Comparison of ENCODE assay signal across 7 cellular contexts in the genomic region with DNA sequence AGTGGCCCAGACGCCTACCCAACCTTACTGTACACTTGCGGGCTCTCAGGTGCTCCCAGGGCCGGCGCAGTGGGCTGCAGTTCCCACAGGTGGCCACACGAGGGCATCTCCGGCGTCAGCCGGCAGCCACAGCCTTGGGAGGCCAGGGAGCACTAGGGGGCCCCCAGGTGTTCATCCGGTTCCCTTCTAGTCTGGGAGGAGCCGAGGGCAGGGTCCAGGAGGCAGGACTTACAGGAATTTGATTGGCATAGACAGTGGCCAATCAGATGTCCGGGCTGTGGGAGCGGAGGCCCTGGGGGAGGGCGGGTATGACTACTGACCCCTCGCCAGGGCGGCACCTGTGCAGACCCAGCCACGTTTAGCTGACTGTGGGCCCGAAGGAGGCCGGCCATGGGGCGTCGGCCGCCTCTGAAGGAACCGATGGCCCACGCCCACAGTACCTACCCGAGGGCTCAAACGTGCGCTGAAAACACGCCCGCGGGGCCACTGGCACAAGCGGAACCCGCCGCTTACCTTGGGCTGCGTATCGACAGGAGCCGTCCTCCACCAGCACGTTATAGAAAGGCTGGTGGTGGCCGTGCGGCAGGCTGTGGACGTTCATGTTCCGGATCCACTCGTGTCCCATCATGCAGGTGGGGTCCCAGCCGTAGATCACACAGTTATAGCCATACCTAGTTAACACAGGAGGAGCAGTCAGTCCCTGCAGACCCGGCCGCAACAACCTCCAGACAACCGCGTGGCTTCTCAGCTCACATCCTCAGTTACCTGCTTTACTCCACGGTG. TPM values are rescaled to one million over a fixed set of nuclear protein-coding genes. Genes with fewer than 3 reads are reported as not detected.
DNase-seq lines count a peak whose midpoint lies in the region; ATAC-seq, FAIRE-seq and TF ChIP-seq lines count a peak whose summit lies in the region.

No MANE protein-coding gene starts in this region.

- peaks cover 22% of the 10 kb centered on the region for H3K4me1 Mint-ChIP-seq in activated CD8-positive, alpha-beta T cell treated with anti-CD3 and anti-CD28 coated beads for 36 hours (ENCODE audit: low read depth)
- H3K4me1 Mint-ChIP-seq in nephron progenitor cell: peaks cover 26% of the 10 kb centered on the region

- H3K27ac ChIP-seq in H1 (ENCODE audit: low read depth, low read length): no peak overlapping the region
- no peak overlapping the region for H3K27ac ChIP-seq in suprapubic skin

- H4K91ac ChIP-seq in H1 (replicated peaks; ENCODE audit: insufficient read length, low read length): peak overlapping the region; percentile 7

- 0 out of 2 replicates have a peak overlapping the region, but pooled peaks have one; percentile 5 for H3K18ac ChIP-seq in H1 (ENCODE audit: extremely low read depth, low read length)

- H3K36me3 Mint-ChIP-seq in activated CD8-positive, alpha-beta T cell treated with anti-CD3 and anti-CD28 coated beads for 36 hours (ENCODE audit: low read depth): peaks cover 70% of the 10 kb centered on the region
- H3K36me3 Mint-ChIP-seq in nephron progenitor cell (ENCODE audit: low read depth): peaks cover 89% of the 10 kb centered on the region

- no peaks in the 10 kb centered on the region; the same call in 1 of the 2 replicates for H3K79me1 ChIP-seq in H1 (ENCODE audit: low read depth, low read length)

- peaks cover 4% of the 10 kb centered on the region; the same call in 1 of the 2 replicates for H3K23me2 ChIP-seq in H1 (ENCODE audit: low read depth, low read length)

- no peaks in the 10 kb centered on the region for H3K79me2 ChIP-seq in H1 (ENCODE audit: control insufficient read depth in 1 of 2, insufficient read depth in 2 of 2, low read length in 2 of 2)

- no peak overlapping the region for H2AFZ ChIP-seq in H1 (ENCODE audit: low read length)

- H3K23ac ChIP-seq in H1 (ENCODE audit: insufficient read length): no peak overlapping the region

- no peak overlapping the region for H2BK120ac ChIP-seq in H1 (replicated peaks; ENCODE audit: low read depth, low read length)

- WGBS in H1 (ENCODE audit: extremely low coverage in 1 of 2, insufficient coverage in 1 of 2, insufficient read length in 1 of 2, insufficient replicate concordance in 2 of 2, low coverage in 1 of 2, low lambda C conversion rate in 2 of 2, missing lambda C conversion rate in 1 of 2), 2 experiments: 57% methylated on average over 44 of the region's 47 CpGs; no CpG with 5 or more reads in 1 of the 2 experiments
- WGBS in suprapubic skin: 85% methylated on average over 19 of the region's 47 CpGs

- no peak overlapping the region for H2BK20ac ChIP-seq in H1 (ENCODE audit: low read length)

- TF ChIP-seq POLR2A in H1 (IDR thresholded peaks at IDR 0.05; ENCODE audit: control extremely low read depth in 1 of 2, low read depth in 2 of 2, low read length in 2 of 2): no peak
- TF ChIP-seq POLR2A in suprapubic skin (IDR thresholded peaks at IDR 0.05): no peak

- peak overlapping the region in 1 of 2 experiments; percentile 10; a peak in 1 of 4 replicates for H3K4me2 ChIP-seq in H1 (ENCODE audit: insufficient read depth in 1 of 2, low read depth in 2 of 2, low read length in 2 of 2)

- TF ChIP-seq EP300 in H1 (IDR thresholded peaks at IDR 0.05; ENCODE audit: borderline replicate concordance in 1 of 2, low read depth in 2 of 2, low read length in 2 of 2) (no peak), suprapubic skin (IDR thresholded peaks at IDR 0.05) (no peak)

- peaks cover 6 to 7% of the 10 kb centered on the region in 2 experiments for H4K20me1 ChIP-seq in H1 (replicated peaks in 1 of 2; ENCODE audit: control insufficient read depth in 1 of 2, insufficient read depth in 2 of 2, low read length in 2 of 2)

- peak; percentile 41 to 59 for TF ChIP-seq RAD21 in H1 (IDR thresholded peaks at IDR 0.05 in 1 of 2, conservative IDR thresholded peaks at IDR 0.05 in 1 of 2; ENCODE audit: low read depth in 2 of 2, low read length in 2 of 2)

- peak; percentile 73 for TF ChIP-seq CTCF in GM13977 (IDR thresholded peaks at IDR 0.05; ENCODE audit: extremely low read depth, insufficient read depth, missing control alignments)
- peak; percentile 94 for TF ChIP-seq CTCF in activated CD8-positive, alpha-beta T cell treated with anti-CD3 and anti-CD28 coated beads for 36 hours (IDR thresholded peaks at IDR 0.05)
- TF ChIP-seq CTCF in H1 (IDR thresholded peaks at IDR 0.05; ENCODE audit: control extremely low read depth in 1 of 3, insufficient read depth in 1 of 3, low read depth in 1 of 3, low read length in 3 of 3): peak; percentile 89 to 98 (median 93)
- TF ChIP-seq CTCF in nephron progenitor cell (IDR thresholded peaks at IDR 0.05): peak; percentile 92
- TF ChIP-seq CTCF in suprapubic skin (IDR thresholded peaks at IDR 0.05): peak; percentile 45 to 86

- CTCF ChIA-PET in activated CD8-positive, alpha-beta T cell treated with anti-CD3 and anti-CD28 coated beads for 36 hours (lab: Charles Lee): interaction anchor here (0.9 kb wide), 1 partner anchor 16 kb away, joined by 4 read pairs; no protein-coding TSS in a partner anchor
- CTCF ChIA-PET in H1 (lab: Charles Lee; ENCODE audit: partially characterized antibody): interaction anchor here (0.5 to 1.7 kb wide), 6 partner anchors 10 to 89 kb away, joined by 3 to 6 read pairs (median 4); no protein-coding TSS in a partner anchor

- H3K9me3 ChIP-seq in H1 (ENCODE audit: insufficient read depth in 2 of 2, low read depth in 1 of 2, low read length in 1 of 2) (no peaks in the 10 kb centered on the region), suprapubic skin (no peaks in the 10 kb centered on the region)

- DNase-seq in GM13977 (ENCODE audit: low spot score) (peak; percentile 82), NCI-H345 treated with DMSO at 0.1 percent for 48 hours (lab: John Stamatoyannopoulos, UW; ENCODE audit: unreplicated experiment) (peak; percentile 66), H1 (ENCODE audit: low read depth in 1 of 2, low spot score in 2 of 2) (peak; percentile 99 to 100), nephron progenitor cell (peak; percentile 82), suprapubic skin (ENCODE audit: low spot score in 2 of 2) (peak in 1 of 2 donors; percentile 80)
- DNase-seq in activated CD8-positive, alpha-beta T cell treated with anti-CD3 and anti-CD28 coated beads for 36 hours: peak; percentile 88

- H3K4me1 ChIP-seq in H1 (replicated peaks in 1 of 4; ENCODE audit: control insufficient read depth in 3 of 4, insufficient read depth in 4 of 4, low read length in 3 of 4) (peaks cover 4% of the 10 kb centered on the region in 4 experiments; a peak in 6 of 7 replicates), suprapubic skin (peaks cover under 1% of the 10 kb centered on the region)

- H2BK5ac ChIP-seq in H1 (ENCODE audit: low read depth, low read length): no peak overlapping the region

- H3K27me3 Mint-ChIP-seq in activated CD8-positive, alpha-beta T cell treated with anti-CD3 and anti-CD28 coated beads for 36 hours: no peaks in the 10 kb centered on the region
- H3K27me3 Mint-ChIP-seq in nephron progenitor cell (ENCODE audit: low read depth, poor library complexity): peaks cover 2% of the 10 kb centered on the region

- H2BK12ac ChIP-seq in H1 (ENCODE audit: low read depth, low read length): no peak overlapping the region

- FAIRE-seq in H1 (lab: Jason Lieb, UNC): peak; percentile 48

- intact Hi-C loops in activated CD8-positive, alpha-beta T cell treated with anti-CD3 and anti-CD28 coated beads for 36 hours (cut with micrococcal nuclease): no loop called here

- H3K27me3 ChIP-seq in H1 (replicated peaks in 1 of 4; ENCODE audit: control insufficient read depth in 3 of 4, extremely low read depth in 1 of 4, insufficient read depth in 3 of 4, low read length in 3 of 4): no peaks in the 10 kb centered on the region
- H3K27me3 ChIP-seq in suprapubic skin: no peaks in the 10 kb centered on the region

- H2AK5ac ChIP-seq in H1 (ENCODE audit: low read depth, low read length): no peak overlapping the region

- peak; percentile 47 for ATAC-seq in HG03039 (IDR thresholded peaks at IDR 0.05; ENCODE audit: unreplicated experiment)
- peak; percentile 95 for ATAC-seq in activated CD8-positive, alpha-beta T cell treated with anti-CD3 and anti-CD28 coated beads for 36 hours

- H3K36me3 ChIP-seq in H1 (ENCODE audit: control insufficient read depth in 2 of 4, insufficient read depth in 4 of 4, low read length in 3 of 4): peaks cover 22 to 55% (median 40%) of the 10 kb centered on the region in 4 experiments
- H3K36me3 ChIP-seq in suprapubic skin: peaks cover 76% of the 10 kb centered on the region

- H3K9me3 Mint-ChIP-seq in activated CD8-positive, alpha-beta T cell treated with anti-CD3 and anti-CD28 coated beads for 36 hours: no peaks in the 10 kb centered on the region
- no peaks in the 10 kb centered on the region for H3K9me3 Mint-ChIP-seq in nephron progenitor cell

- no peak overlapping the region for H3K27ac Mint-ChIP-seq in activated CD8-positive, alpha-beta T cell treated with anti-CD3 and anti-CD28 coated beads for 36 hours
- no peak overlapping the region for H3K27ac Mint-ChIP-seq in nephron progenitor cell

- no peak overlapping the region for H3K56ac ChIP-seq in H1 (replicated peaks; ENCODE audit: insufficient read length, low read depth, low read length)

- POLR2A ChIA-PET in activated CD8-positive, alpha-beta T cell treated with anti-CD3 and anti-CD28 coated beads for 36 hours (lab: Charles Lee): no interaction called here
- POLR2A ChIA-PET in H1 (lab: Charles Lee; ENCODE audit: partially characterized antibody): no interaction called here

- H3K4me3 Mint-ChIP-seq in activated CD8-positive, alpha-beta T cell treated with anti-CD3 and anti-CD28 coated beads for 36 hours: no peak overlapping the region
- H3K4me3 Mint-ChIP-seq in nephron progenitor cell: no peak overlapping the region

- no peak overlapping the region for H3K14ac ChIP-seq in H1 (ENCODE audit: insufficient read length)

- in situ Hi-C loops in GM13977 (cut with MboI; ENCODE audit: low pct_unique_long_range_greater_than_20kb, low sequenced_read_pairs, unreplicated experiment): no loop called here

- H2BK15ac ChIP-seq in H1 (ENCODE audit: low read length): no peak overlapping the region

- H3K4ac ChIP-seq in H1 (replicated peaks; ENCODE audit: insufficient read length, low read depth, low read length): no peak overlapping the region

- H4K8ac ChIP-seq in H1 (ENCODE audit: extremely low read depth, insufficient read depth, low read length): peak overlapping the region; percentile 76

- H4K5ac ChIP-seq in H1 (ENCODE audit: insufficient read length, low read depth, low read length): no peak overlapping the region

- H3K9ac ChIP-seq in H1 (replicated peaks in 1 of 4; ENCODE audit: extremely low read depth in 1 of 4, low read depth in 3 of 4, low read length in 3 of 4): no peak overlapping the region

- no peak overlapping the region for H3K4me3 ChIP-seq in H1 (ENCODE audit: extremely low read depth in 1 of 4, insufficient read depth in 2 of 4, low read depth in 3 of 4, low read length in 4 of 4)
- H3K4me3 ChIP-seq in suprapubic skin: no peak overlapping the region

RNA-seq across cellular contexts. Expression of a gene that starts 34.8 kb away (rescaled TPM):
- 10 to 100 TPM; 21.5 to 26.0 TPM for total RNA-seq in activated CD8-positive, alpha-beta T cell treated with anti-CD3 and anti-CD28 coated beads for 36 hours
- total RNA-seq in H1 (2021; fragmentation: NEBNext Ultra II Directional; extraction: Animal tissue kit (Norgen Biotek cat#: 25700)): 57.0 TPM in 2 replicates
- 80.6 and 143 TPM in 2 replicates for polyA plus RNA-seq in H1 (2011; rRNA removed)
- polyA plus RNA-seq in H1 (2011; cell fraction: cytosol; rRNA removed): 89.9 TPM
- 141 TPM for polyA plus RNA-seq in H1 (2011; cell fraction: nucleus; rRNA removed)
- 30.7 to 45.3 TPM (median 34.9 TPM) in 4 replicates for polyA plus RNA-seq in H1 (2012, experiment 1 of 2)
- 7.8 TPM for polyA plus RNA-seq in H1 (2012, experiment 2 of 2)
- polyA plus RNA-seq in H1 (2013, experiment 1 of 2): 21.9 TPM
- polyA plus RNA-seq in H1 (2013, experiment 2 of 2): 22.1 TPM
- 91.3 and 105 TPM in 2 replicates for polyA minus RNA-seq in H1 (2011; rRNA and poly(A)+ RNA removed)
- 58.1 TPM for polyA minus RNA-seq in H1 (2011; cell fraction: cytosol; rRNA and poly(A)+ RNA removed)
- polyA minus RNA-seq in H1 (2011; cell fraction: nucleus; rRNA and poly(A)+ RNA removed): 39.9 TPM
- total RNA-seq in suprapubic skin: 100 to 1,000 TPM in 1 of 4 donors, 10 to 100 TPM in 3; 76.1 to 109 (median 80.1) TPM

RNA-seq across cellular contexts. Expression of a gene that starts 56.3 kb away (rescaled TPM):
- total RNA-seq in activated CD8-positive, alpha-beta T cell treated with anti-CD3 and anti-CD28 coated beads for 36 hours: 10 to 100 TPM; 41.7 to 46.8 TPM
- 9.8 and 12.0 TPM in 2 replicates for total RNA-seq in H1 (2021; fragmentation: NEBNext Ultra II Directional; extraction: Animal tissue kit (Norgen Biotek cat#: 25700))
- 17.7 and 20.1 TPM in 2 replicates for polyA plus RNA-seq in H1 (2011; rRNA removed)
- 18.1 TPM for polyA plus RNA-seq in H1 (2011; cell fraction: cytosol; rRNA removed)
- 16.5 TPM for polyA plus RNA-seq in H1 (2011; cell fraction: nucleus; rRNA removed)
- polyA plus RNA-seq in H1 (2012, experiment 1 of 2): 8.0 to 18.0 TPM (median 13.8 TPM) in 4 replicates
- polyA plus RNA-seq in H1 (2012, experiment 2 of 2): 11.0 TPM
- polyA plus RNA-seq in H1 (2013, experiment 1 of 2): 7.5 TPM
- 8.1 TPM for polyA plus RNA-seq in H1 (2013, experiment 2 of 2)
- polyA minus RNA-seq in H1 (2011; rRNA and poly(A)+ RNA removed): 5.4 and 5.5 TPM in 2 replicates
- 1.8 TPM for polyA minus RNA-seq in H1 (2011; cell fraction: cytosol; rRNA and poly(A)+ RNA removed)
- 7.9 TPM for polyA minus RNA-seq in H1 (2011; cell fraction: nucleus; rRNA and poly(A)+ RNA removed)
- total RNA-seq in suprapubic skin: 10 to 100 TPM in 3 of 4 donors, 1 to 10 TPM in 1; 7.2 to 21.9 (median 19.9) TPM
